ENCODE assay signal across 35 cellular contexts in the genomic region with DNA sequence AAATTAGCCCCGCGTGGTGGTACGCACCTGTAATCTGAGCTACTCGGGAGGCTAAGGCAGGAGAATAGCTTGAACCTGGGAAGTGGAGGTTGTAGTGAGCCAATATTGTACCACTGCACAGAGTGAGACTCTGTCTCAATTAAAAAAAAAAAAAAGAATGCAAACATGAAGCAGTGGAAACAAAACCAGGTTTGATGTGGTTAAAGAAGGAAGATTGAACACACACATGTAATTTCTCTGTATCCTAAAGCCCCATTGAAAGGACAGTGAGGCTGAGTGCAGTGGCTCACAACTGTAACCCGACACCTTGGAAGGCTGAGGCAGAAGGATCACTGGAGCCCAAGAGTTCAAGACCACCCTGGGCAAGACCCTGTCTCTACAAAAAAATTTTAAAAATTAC.
"Had no signal": no experiment of that assay in that cellular context is flagged by ENCODE, and none has a peak within 500 bp of the region (broad histone marks: within the 10 kb centered on the region; RNA-seq: fewer than 3 reads in every experiment).

No MANE protein-coding gene starts in this region.

- H3K27ac Mint-ChIP-seq: activated CD4-positive, alpha-beta T cell treated with anti-CD3 and anti-CD28 coated beads, Interleukin-2, amount 10 ng/mL, durations not matched to agents 24 days and 14 days; activated naive CD4-positive, alpha-beta T cell treated with anti-CD3 and anti-CD28 coated beads for 36 hours; activated T-helper 1 cell treated with anti-CD3 and anti-CD28 coated beads, Interleukin-12 subunit alpha, Interleukin-12 subunit beta, Interleukin-2, Interleukin-4 antibody, amounts not matched to agents 30 ng/mL and 10 ng/mL and 1 ng/mL, durations not matched to agents 14 hours and 24 hours and 36 hours had no signal

- H3K9me3 Mint-ChIP-seq: activated CD4-positive, alpha-beta T cell treated with anti-CD3 and anti-CD28 coated beads, Interleukin-2, amount 10 ng/mL, durations not matched to agents 24 days and 14 days; activated naive CD4-positive, alpha-beta T cell treated with anti-CD3 and anti-CD28 coated beads for 36 hours; activated T-cell treated with anti-CD3 and anti-CD28 coated beads, Interleukin-2, amount 50 U/mL, for 4 hours; activated T-helper 1 cell treated with anti-CD3 and anti-CD28 coated beads, Interleukin-12 subunit alpha, Interleukin-12 subunit beta, Interleukin-2, Interleukin-4 antibody, amounts not matched to agents 30 ng/mL and 10 ng/mL and 1 ng/mL, durations not matched to agents 14 hours and 24 hours and 36 hours had no signal

- DNase-seq: activated CD4-positive, alpha-beta T cell treated with anti-CD3 and anti-CD28 coated beads, Interleukin-2, amount 10 ng/mL, durations not matched to agents 24 days and 14 days; activated CD4-positive, alpha-beta T cell treated with anti-CD3 and anti-CD28 coated beads, Interleukin-2, amount 50 U/mL, for 4 hours; activated CD8-positive, alpha-beta memory T cell treated with anti-CD3 and anti-CD28 coated beads, Interleukin-2, amount 50 U/mL, for 4 hours; activated gamma-delta T cell treated with Interleukin-2 at 50 U/mL for 16 hours; activated naive CD4-positive, alpha-beta T cell treated with anti-CD3 and anti-CD28 coated beads for 36 hours; activated T-cell treated with anti-CD3 and anti-CD28 coated beads for 4 hours; activated T-cell treated with anti-CD3 and anti-CD28 coated beads, Interleukin-2, amount 50 U/mL, for 4 hours; adrenal gland; body of pancreas; Kasumi-1; KG1; MG63; NCI-H1048; NCI-H1105 treated with DMSO at 0.1 percent for 48 hours; NCI-H1436; NCI-H1694; NCI-H1930; NCI-H2081 treated with DMSO at 0.1 percent for 48 hours; NCI-H2171; NCI-H510A; NCI-H526; NCI-H748 treated with DMSO at 0.1 percent for 48 hours; NK-92 treated with Interleukin-12 subunit alpha and Interleukin-12 subunit beta, amount 100 ng/mL, for 24 hours; SIG-M5; T-helper 1 cell; T-helper 2 cell; T-helper 9 cell had no signal

- H3K4me3 Mint-ChIP-seq: activated CD4-positive, alpha-beta T cell treated with anti-CD3 and anti-CD28 coated beads, Interleukin-2, amount 10 ng/mL, durations not matched to agents 24 days and 14 days; activated naive CD4-positive, alpha-beta T cell treated with anti-CD3 and anti-CD28 coated beads for 36 hours; activated T-cell treated with anti-CD3 and anti-CD28 coated beads, Interleukin-2, amount 50 U/mL, for 4 hours; activated T-helper 1 cell treated with anti-CD3 and anti-CD28 coated beads, Interleukin-12 subunit alpha, Interleukin-12 subunit beta, Interleukin-2, Interleukin-4 antibody, amounts not matched to agents 30 ng/mL and 10 ng/mL and 1 ng/mL, durations not matched to agents 14 hours and 24 hours and 36 hours had no signal

- H2AFZ ChIP-seq: PC-9 had no signal

- FAIRE-seq: astrocyte, RCC 7860 had no signal

- H3K4me3 ChIP-seq: adrenal gland, body of pancreas, breast epithelium, MG63, PC-9 had no signal

- H3K27me3 ChIP-seq: adrenal gland, body of pancreas, breast epithelium had no signal

- ATAC-seq: activated T-cell treated with anti-CD3 and anti-CD28 coated beads, Interleukin-2, amount 50 U/mL, for 4 hours; body of pancreas; Right ventricle myocardium inferior; SK-N-SH treated with all-trans-retinoic acid at 6 μM for 48 hours had no signal

- H3K9me3 ChIP-seq: adrenal gland, body of pancreas, breast epithelium, MG63 had no signal

- H3K36me3 ChIP-seq: adrenal gland, breast epithelium, MG63 had no signal

- H3K4me1 ChIP-seq: adrenal gland, body of pancreas, breast epithelium had no signal

- H3K27ac ChIP-seq: adrenal gland, body of pancreas, breast epithelium, PC-9, RWPE1 had no signal
